Comparison of ENCODE assay signal across 2 cellular contexts in genomic region chr1:36320291-36320758, GRCh38.
TF ChIP-seq lines count a peak whose summit lies in the region.

No MANE protein-coding gene starts in this region.

TF ChIP-seq in IMR-90, 13 proteins besides CTCF, POLR2A, EP300 and RAD21 (continued from another document):
- TF ChIP-seq FOS (IDR thresholded peaks at IDR 0.05; ENCODE audit: low read depth, low read length) = no peak
- no peak for TF ChIP-seq MXI1 (IDR thresholded peaks at IDR 0.05; ENCODE audit: borderline replicate concordance, low read depth, low read length)
- TF ChIP-seq RFX5 (IDR thresholded peaks at IDR 0.05; ENCODE audit: low read depth, low read length) = no peak
- TF ChIP-seq ELK1 (IDR thresholded peaks at IDR 0.05; ENCODE audit: borderline replicate concordance, low read depth, low read length) = no peak
- no peak for TF ChIP-seq SMC3 (IDR thresholded peaks at IDR 0.05; ENCODE audit: low read depth, low read length)
- TF ChIP-seq CHD1 (IDR thresholded peaks at IDR 0.05; ENCODE audit: low read depth, low read length) = no peak
- TF ChIP-seq CEBPB (IDR thresholded peaks at IDR 0.05; ENCODE audit: low read depth, low read length) = no peak
- no peak for TF ChIP-seq MAFK (IDR thresholded peaks at IDR 0.05; ENCODE audit: low read depth, low read length)

TF ChIP-seq in SK-N-SH treated with all-trans-retinoic acid at 6 μM for 48 hours, 23 proteins besides CTCF, POLR2A, EP300 and RAD21 (continued from another document):
- TF ChIP-seq, protein P1, sequence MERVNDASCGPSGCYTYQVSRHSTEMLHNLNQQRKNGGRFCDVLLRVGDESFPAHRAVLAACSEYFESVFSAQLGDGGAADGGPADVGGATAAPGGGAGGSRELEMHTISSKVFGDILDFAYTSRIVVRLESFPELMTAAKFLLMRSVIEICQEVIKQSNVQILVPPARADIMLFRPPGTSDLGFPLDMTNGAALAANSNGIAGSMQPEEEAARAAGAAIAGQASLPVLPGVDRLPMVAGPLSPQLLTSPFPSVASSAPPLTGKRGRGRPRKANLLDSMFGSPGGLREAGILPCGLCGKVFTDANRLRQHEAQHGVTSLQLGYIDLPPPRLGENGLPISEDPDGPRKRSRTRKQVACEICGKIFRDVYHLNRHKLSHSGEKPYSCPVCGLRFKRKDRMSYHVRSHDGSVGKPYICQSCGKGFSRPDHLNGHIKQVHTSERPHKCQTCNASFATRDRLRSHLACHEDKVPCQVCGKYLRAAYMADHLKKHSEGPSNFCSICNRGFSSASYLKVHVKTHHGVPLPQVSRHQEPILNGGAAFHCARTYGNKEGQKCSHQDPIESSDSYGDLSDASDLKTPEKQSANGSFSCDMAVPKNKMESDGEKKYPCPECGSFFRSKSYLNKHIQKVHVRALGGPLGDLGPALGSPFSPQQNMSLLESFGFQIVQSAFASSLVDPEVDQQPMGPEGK (CRISPR knock-in tag; IDR thresholded peaks at IDR 0.05; ENCODE audit: borderline replicate concordance) = no peak
- TF ChIP-seq TSHZ2 (CRISPR knock-in tag; IDR thresholded peaks at IDR 0.05) (no peak), ISL1 (CRISPR knock-in tag; IDR thresholded peaks at IDR 0.05) (no peak), OSR1 (CRISPR knock-in tag; IDR thresholded peaks at IDR 0.05) (no peak), ZNF70 (CRISPR knock-in tag; IDR thresholded peaks at IDR 0.05) (no peak), CSRNP3 (CRISPR knock-in tag; IDR thresholded peaks at IDR 0.05) (no peak)
